ENCODE assay signal across 14 cellular contexts in the genomic region with DNA sequence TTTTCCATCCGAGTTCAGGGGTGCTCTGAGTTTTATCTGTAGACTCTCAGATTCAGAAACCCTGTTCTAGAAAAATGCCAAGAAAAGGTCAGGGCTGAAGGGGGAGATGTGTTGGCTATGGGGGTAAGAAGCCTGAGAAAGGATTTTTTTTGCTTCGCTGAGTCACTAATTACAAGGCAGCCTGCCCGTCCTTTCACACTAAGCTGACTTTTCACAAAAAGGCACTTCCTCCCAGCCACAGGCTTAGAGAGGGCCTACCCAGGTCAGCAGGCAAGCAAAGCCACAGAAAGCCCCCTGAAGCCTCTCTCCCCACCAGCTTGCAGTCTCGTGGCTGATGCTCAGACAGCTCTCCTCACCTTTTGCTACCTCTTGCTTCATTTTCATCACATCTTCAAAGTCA.
DNase-seq lines count a peak whose midpoint lies in the region; ATAC-seq, FAIRE-seq and TF ChIP-seq lines count a peak whose summit lies in the region.
"Had no signal": no experiment of that assay in that cellular context is flagged by ENCODE, and none has a peak within 500 bp of the region (broad histone marks: within the 10 kb centered on the region; RNA-seq: fewer than 3 reads in every experiment).

No MANE protein-coding gene starts in this region.

- peak overlapping the region; percentile 93 for H2AFZ ChIP-seq in ACC112 (ENCODE audit: low read length, unreplicated experiment)
- H2AFZ ChIP-seq: hepatocyte had no signal

- peaks cover 22% of the 10 kb centered on the region for H3K27me3 Mint-ChIP-seq in activated naive CD4-positive, alpha-beta T cell treated with anti-CD3 and anti-CD28 coated beads for 36 hours (ENCODE audit: low read depth)

- no peak for DNase-seq in H54 (ENCODE audit: insufficient read length, low spot score)
- no peak for DNase-seq in RWPE2 (ENCODE audit: low spot score)
- peak; percentile 35 for DNase-seq in iPS-NIHi11 (ENCODE audit: low spot score)
- DNase-seq in activated naive CD4-positive, alpha-beta T cell treated with anti-CD3 and anti-CD28 coated beads for 36 hours: no peak
- DNase-seq in occipital lobe (lab: John Stamatoyannopoulos, UW): no peak
- DNase-seq: caudate nucleus; naive thymus-derived CD8-positive, alpha-beta T cell; NCI-H146; stimulated activated CD4-positive, alpha-beta T cell treated with anti-CD3 and anti-CD28 coated beads, Interleukin-4, amount 100 ng/mL, for 1 hour had no signal

- TF ChIP-seq POLR2A in H54 (IDR thresholded peaks at IDR 0.05; ENCODE audit: low read depth, low read length): no peak

- intact Hi-C loops in activated naive CD4-positive, alpha-beta T cell treated with anti-CD3 and anti-CD28 coated beads for 36 hours (cut with micrococcal nuclease): no loop called here

- H3K36me3 ChIP-seq in ACC112 (ENCODE audit: insufficient read depth, low read length) (no peaks in the 10 kb centered on the region), RWPE2 (ENCODE audit: low read depth) (no peaks in the 10 kb centered on the region)
- H3K36me3 ChIP-seq: tibial nerve had no signal

- no peak overlapping the region for H3K27ac ChIP-seq in ACC112 (ENCODE audit: low read depth, low read length)
- no peak overlapping the region for H3K27ac ChIP-seq in RWPE2 (ENCODE audit: poor library complexity, severe bottlenecking)
- H3K27ac ChIP-seq: hepatocyte, tibial nerve had no signal

- FAIRE-seq in H54 (lab: Jason Lieb, UNC): peak; percentile 67

- H3K4me1 ChIP-seq in ACC112 (ENCODE audit: control insufficient read depth, insufficient read depth, low read length, unreplicated experiment) (peaks cover 5% of the 10 kb centered on the region), RWPE2 (ENCODE audit: insufficient read depth, poor library complexity, severe bottlenecking) (no peaks in the 10 kb centered on the region)

- ATAC-seq in RWPE2 (ENCODE audit: low read depth): peak; percentile 57; the same call in 1 of the 3 replicates
- ATAC-seq in GM18858 (IDR thresholded peaks at IDR 0.05; ENCODE audit: unreplicated experiment): no peak
- ATAC-seq in HG03159 (IDR thresholded peaks at IDR 0.05; ENCODE audit: unreplicated experiment): no peak
- ATAC-seq: naive thymus-derived CD8-positive, alpha-beta T cell had no signal

- H3K4me1 Mint-ChIP-seq in activated naive CD4-positive, alpha-beta T cell treated with anti-CD3 and anti-CD28 coated beads for 36 hours (ENCODE audit: low read depth): no peaks in the 10 kb centered on the region
- H3K4me1 Mint-ChIP-seq: naive thymus-derived CD8-positive, alpha-beta T cell had no signal

- no peak for TF ChIP-seq CTCF in RWPE2 (IDR thresholded peaks at IDR 0.05; ENCODE audit: poor library complexity, severe bottlenecking)

- CTCF ChIA-PET in activated naive CD4-positive, alpha-beta T cell treated with anti-CD3 and anti-CD28 coated beads for 36 hours (lab: Charles Lee): no interaction called here

- no peaks in the 10 kb centered on the region for H3K36me3 Mint-ChIP-seq in activated naive CD4-positive, alpha-beta T cell treated with anti-CD3 and anti-CD28 coated beads for 36 hours (ENCODE audit: low read depth)
- H3K36me3 Mint-ChIP-seq: naive thymus-derived CD8-positive, alpha-beta T cell had no signal

- no peaks in the 10 kb centered on the region for H3K9me3 Mint-ChIP-seq in activated naive CD4-positive, alpha-beta T cell treated with anti-CD3 and anti-CD28 coated beads for 36 hours

- H3K4me3 Mint-ChIP-seq in activated naive CD4-positive, alpha-beta T cell treated with anti-CD3 and anti-CD28 coated beads for 36 hours: no peak overlapping the region
- H3K4me3 Mint-ChIP-seq: naive thymus-derived CD8-positive, alpha-beta T cell had no signal

- H3K27me3 ChIP-seq in ACC112 (ENCODE audit: insufficient read depth, low read length) (no peaks in the 10 kb centered on the region; the same call in 1 of the 2 replicates), RWPE2 (ENCODE audit: insufficient read depth, poor library complexity, severe bottlenecking) (no peaks in the 10 kb centered on the region)
- H3K27me3 ChIP-seq: hepatocyte, tibial nerve had no signal

- no peak overlapping the region for H3K4me3 ChIP-seq in ACC112 (ENCODE audit: low read depth, low read length)
- H3K4me3 ChIP-seq in RWPE2 (ENCODE audit: severe bottlenecking): no peak overlapping the region
- H3K4me3 ChIP-seq: hepatocyte, tibial nerve had no signal

- no peaks in the 10 kb centered on the region for H3K9me3 ChIP-seq in RWPE2 (ENCODE audit: severe bottlenecking)
- H3K9me3 ChIP-seq: tibial nerve had no signal

- no peaks in the 10 kb centered on the region for H3K79me2 ChIP-seq in ACC112 (ENCODE audit: control insufficient read depth, insufficient read depth, low read length, unreplicated experiment)
- H3K79me2 ChIP-seq: hepatocyte had no signal

- no peak overlapping the region for H3K27ac Mint-ChIP-seq in activated naive CD4-positive, alpha-beta T cell treated with anti-CD3 and anti-CD28 coated beads for 36 hours
- H3K27ac Mint-ChIP-seq: naive thymus-derived CD8-positive, alpha-beta T cell had no signal
